In the genomic region with DNA sequence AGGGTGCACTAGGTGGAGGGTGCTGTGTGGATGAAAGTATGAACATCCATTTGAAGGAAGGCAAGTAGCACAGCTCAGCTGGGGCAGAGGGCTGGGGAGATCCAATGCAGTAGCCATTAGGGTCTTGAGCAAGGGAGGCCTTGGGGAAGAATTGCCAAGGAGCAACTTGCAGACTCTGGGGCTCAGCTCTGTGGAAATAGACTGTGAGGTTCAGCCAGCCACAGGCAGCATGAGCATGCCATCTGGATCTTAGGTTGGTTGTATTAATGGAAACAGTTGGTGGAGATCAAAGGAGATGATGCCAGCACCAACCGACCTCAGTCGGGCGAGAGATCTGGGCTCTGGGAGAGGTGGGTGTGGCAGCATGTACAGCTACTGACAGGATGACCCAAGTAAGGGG, we compare ENCODE assay signal across 1 cellular context.
TF ChIP-seq lines count a peak whose summit lies in the region.

No MANE protein-coding gene starts in this region.

TF ChIP-seq in WTC11, 78 proteins besides CTCF, POLR2A, EP300 and RAD21 (continued from another document):
- TF ChIP-seq, protein P1, sequence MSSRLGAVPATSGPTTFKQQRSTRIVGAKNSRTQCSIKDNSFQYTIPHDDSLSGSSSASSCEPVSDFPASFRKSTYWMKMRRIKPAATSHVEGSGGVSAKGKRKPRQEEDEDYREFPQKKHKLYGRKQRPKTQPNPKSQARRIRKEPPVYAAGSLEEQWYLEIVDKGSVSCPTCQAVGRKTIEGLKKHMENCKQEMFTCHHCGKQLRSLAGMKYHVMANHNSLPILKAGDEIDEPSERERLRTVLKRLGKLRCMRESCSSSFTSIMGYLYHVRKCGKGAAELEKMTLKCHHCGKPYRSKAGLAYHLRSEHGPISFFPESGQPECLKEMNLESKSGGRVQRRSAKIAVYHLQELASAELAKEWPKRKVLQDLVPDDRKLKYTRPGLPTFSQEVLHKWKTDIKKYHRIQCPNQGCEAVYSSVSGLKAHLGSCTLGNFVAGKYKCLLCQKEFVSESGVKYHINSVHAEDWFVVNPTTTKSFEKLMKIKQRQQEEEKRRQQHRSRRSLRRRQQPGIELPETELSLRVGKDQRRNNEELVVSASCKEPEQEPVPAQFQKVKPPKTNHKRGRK (CRISPR knock-in tag; IDR thresholded peaks at IDR 0.05; ENCODE audit: borderline replicate concordance), result no peak
- no peak for TF ChIP-seq JUN (CRISPR knock-in tag; IDR thresholded peaks at IDR 0.05)
- TF ChIP-seq ZNF232 (CRISPR knock-in tag; IDR thresholded peaks at IDR 0.05), result no peak
- TF ChIP-seq, protein P2, sequence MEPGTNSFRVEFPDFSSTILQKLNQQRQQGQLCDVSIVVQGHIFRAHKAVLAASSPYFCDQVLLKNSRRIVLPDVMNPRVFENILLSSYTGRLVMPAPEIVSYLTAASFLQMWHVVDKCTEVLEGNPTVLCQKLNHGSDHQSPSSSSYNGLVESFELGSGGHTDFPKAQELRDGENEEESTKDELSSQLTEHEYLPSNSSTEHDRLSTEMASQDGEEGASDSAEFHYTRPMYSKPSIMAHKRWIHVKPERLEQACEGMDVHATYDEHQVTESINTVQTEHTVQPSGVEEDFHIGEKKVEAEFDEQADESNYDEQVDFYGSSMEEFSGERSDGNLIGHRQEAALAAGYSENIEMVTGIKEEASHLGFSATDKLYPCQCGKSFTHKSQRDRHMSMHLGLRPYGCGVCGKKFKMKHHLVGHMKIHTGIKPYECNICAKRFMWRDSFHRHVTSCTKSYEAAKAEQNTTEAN (CRISPR knock-in tag; IDR thresholded peaks at IDR 0.05), result no peak
- TF ChIP-seq TCF7 (CRISPR knock-in tag; IDR thresholded peaks at IDR 0.05; ENCODE audit: low read depth), result no peak
- TF ChIP-seq, protein P3, sequence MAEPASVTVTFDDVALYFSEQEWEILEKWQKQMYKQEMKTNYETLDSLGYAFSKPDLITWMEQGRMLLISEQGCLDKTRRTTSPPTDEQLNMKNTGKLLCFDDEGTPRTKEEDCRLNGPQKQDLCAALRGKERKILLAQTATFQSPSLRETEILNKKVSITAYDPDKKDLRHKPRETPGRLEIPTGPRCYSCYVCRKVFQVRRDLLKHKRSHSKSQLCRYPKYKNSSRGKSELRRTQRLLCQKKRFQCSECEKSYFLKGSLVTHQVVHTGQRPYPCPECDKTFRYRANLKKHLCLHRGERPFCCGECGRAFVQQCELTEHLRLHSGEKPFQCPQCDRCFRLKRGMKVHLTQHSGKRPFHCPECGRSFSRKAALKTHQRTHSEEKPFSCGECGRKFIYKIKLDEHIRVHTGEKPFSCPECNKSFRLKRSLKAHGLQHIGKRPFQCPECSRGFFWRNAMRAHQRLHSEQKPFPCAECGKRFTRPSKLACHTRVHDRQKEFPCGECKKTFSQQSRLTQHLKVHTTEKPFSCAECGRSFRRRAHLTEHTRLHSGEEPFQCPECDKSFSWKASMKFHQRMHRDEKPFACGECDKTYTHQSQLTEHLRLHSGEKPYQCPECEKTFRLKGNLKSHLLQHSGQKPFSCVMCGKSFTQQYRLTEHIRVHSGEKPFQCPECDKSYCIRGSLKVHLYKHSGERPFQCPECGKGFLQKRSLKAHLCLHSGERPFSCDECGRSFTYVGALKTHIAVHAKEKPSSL (CRISPR knock-in tag; conservative IDR thresholded peaks at IDR 0.05), result no peak
- no peak for TF ChIP-seq ZNF281 (CRISPR knock-in tag; IDR thresholded peaks at IDR 0.05)
- no peak for TF ChIP-seq NR3C1 (CRISPR knock-in tag; conservative IDR thresholded peaks at IDR 0.05; ENCODE audit: low read depth)
- no peak for TF ChIP-seq FOXJ3 (CRISPR knock-in tag; IDR thresholded peaks at IDR 0.05; ENCODE audit: borderline replicate concordance)
- TF ChIP-seq MYBL2 (CRISPR knock-in tag; IDR thresholded peaks at IDR 0.05), result no peak
TF ChIP-seq in WTC11: peak in this region for 0.
